Comparison of ENCODE assay signal across 9 cellular contexts in genomic region chr1:27357281-27358037, GRCh38. TPM values are rescaled to one million over a fixed set of nuclear protein-coding genes. Genes with fewer than 3 reads are reported as not detected.
A peak's percentile ranks its signal among the peaks of the same experiment; 100 is the strongest.
DNase-seq lines count a peak whose midpoint lies in the region; ATAC-seq and TF ChIP-seq lines count a peak whose summit lies in the region.
"Had no signal": no experiment of that assay in that cellular context is flagged by ENCODE, and none has a peak within 500 bp of the region (broad histone marks: within the 10 kb centered on the region; RNA-seq: fewer than 3 reads in every experiment).

No MANE protein-coding gene starts in this region.

- no peaks in the 10 kb centered on the region for H3K9me3 ChIP-seq in endodermal cell (ENCODE audit: control insufficient read depth, low read length)

- DNase-seq in CD1c-positive myeloid dendritic cell (ENCODE audit: extremely low spot score) (peak; percentile 89), GM23338 (ENCODE audit: low spot score) (peak; percentile 87), NCI-H82 treated with DMSO at 0.1 percent for 48 hours (lab: John Stamatoyannopoulos, UW; ENCODE audit: unreplicated experiment) (peak; percentile 24), endodermal cell (peak; percentile 95), mucosa of gallbladder (ENCODE audit: low spot score) (peak; percentile 64), OCI-M2 (lab: John Stamatoyannopoulos, UW; ENCODE audit: unreplicated experiment) (no peak)
- peak; percentile 59 to 61 for DNase-seq in activated CD8-positive, alpha-beta memory T cell treated with anti-CD3 and anti-CD28 coated beads for 4 hours (ENCODE audit: low read depth in 2 of 2)
- peak; percentile 87 for DNase-seq in stimulated activated CD8-positive, alpha-beta memory T cell treated with anti-CD3 and anti-CD28 coated beads, Interleukin-4, amount 100 ng/mL, for 48 hours

- H3K27me3 ChIP-seq in GM23338 (ENCODE audit: insufficient read depth): peaks cover 47% of the 10 kb centered on the region
- H3K27me3 ChIP-seq in endodermal cell (ENCODE audit: control insufficient read depth, insufficient read depth, low read length, poor library complexity, severe bottlenecking): peaks cover 44% of the 10 kb centered on the region

- WGBS in endodermal cell (ENCODE audit: insufficient coverage in 1 of 2, insufficient read length in 1 of 2), 2 experiments: 34 to 37% methylated on average over 17 to 40 of the region's 40 CpGs

- peak overlapping the region; percentile 51 for H3K4me3 ChIP-seq in GM23338
- no peak overlapping the region for H3K4me3 ChIP-seq in endodermal cell (ENCODE audit: low read length)

- H2AFZ ChIP-seq in GM23338: peak overlapping the region; percentile 80

- H3K79me2 ChIP-seq in GM23338 (replicated peaks; ENCODE audit: insufficient read depth): no peaks in the 10 kb centered on the region

- ATAC-seq in GM23338: peak; percentile 72

- H3K36me3 ChIP-seq in GM23338 (ENCODE audit: insufficient read depth) (no peaks in the 10 kb centered on the region), endodermal cell (ENCODE audit: control insufficient read depth, insufficient read depth, low read length) (no peaks in the 10 kb centered on the region)

- peak overlapping the region; percentile 29; the same call in 1 of the 3 replicates for H3K4me3 Mint-ChIP-seq in GM23338
- peak overlapping the region; percentile 9 for H3K4me3 Mint-ChIP-seq in endodermal cell

- peak; percentile 81 to 97 for TF ChIP-seq CTCF in GM23338 (conservative IDR thresholded peaks at IDR 0.05; ENCODE audit: low read depth in 2 of 2)
- peak; percentile 99 for TF ChIP-seq CTCF in endodermal cell (conservative IDR thresholded peaks at IDR 0.05)

- no peak overlapping the region for H3K9ac ChIP-seq in endodermal cell (ENCODE audit: extremely low read depth, low read length, poor library complexity, severe bottlenecking)

- H4K20me1 ChIP-seq in GM23338 (replicated peaks; ENCODE audit: insufficient read depth): no peaks in the 10 kb centered on the region

- H3K9me3 Mint-ChIP-seq in GM23338 (no peaks in the 10 kb centered on the region), endodermal cell (no peaks in the 10 kb centered on the region)

- peak overlapping the region; percentile 84 for H3K4me2 ChIP-seq in GM23338

- H3K27ac ChIP-seq in GM23338 (ENCODE audit: low read depth): no peak overlapping the region
- H3K27ac ChIP-seq in endodermal cell (ENCODE audit: low read depth, low read length): no peak overlapping the region

- H3K27ac Mint-ChIP-seq in GM23338: no peak overlapping the region
- H3K27ac Mint-ChIP-seq in endodermal cell: no peak overlapping the region

- H3K4me1 Mint-ChIP-seq in GM23338 (peaks cover 16% of the 10 kb centered on the region; the same call in 2 of the 3 replicates), endodermal cell (peaks cover 4% of the 10 kb centered on the region)

- H3K36me3 Mint-ChIP-seq in GM23338 (ENCODE audit: low read depth): peaks cover 5% of the 10 kb centered on the region; the same call in 1 of the 3 replicates
- H3K36me3 Mint-ChIP-seq in endodermal cell (ENCODE audit: low read depth): peaks cover 5% of the 10 kb centered on the region

- H3F3A ChIP-seq in GM23338 (replicated peaks; ENCODE audit: low read depth): peaks cover 8% of the 10 kb centered on the region; the same call in 1 of the 2 replicates

- peaks cover 14% of the 10 kb centered on the region for H3K4me1 ChIP-seq in GM23338 (ENCODE audit: insufficient read depth)
- H3K4me1 ChIP-seq in endodermal cell (ENCODE audit: control insufficient read depth, insufficient read depth, low read length): no peaks in the 10 kb centered on the region

- H3K27me3 Mint-ChIP-seq in GM23338 (ENCODE audit: insufficient read depth, low read depth, poor library complexity): peaks cover 42% of the 10 kb centered on the region
- H3K27me3 Mint-ChIP-seq in endodermal cell (ENCODE audit: insufficient read depth): peaks cover 50% of the 10 kb centered on the region

- H3K9me2 ChIP-seq in GM23338 (ENCODE audit: insufficient read depth): no peaks in the 10 kb centered on the region

TF ChIP-seq in GM23338, 12 proteins besides CTCF, POLR2A, EP300 and RAD21:
- TF ChIP-seq EZH2phosphoT487 (IDR thresholded peaks at IDR 0.05; ENCODE audit: unreplicated experiment) (no peak), EZH2 (IDR thresholded peaks at IDR 0.05; ENCODE audit: low read depth, unreplicated experiment) (peak; percentile 35), ZNF114 (CRISPR knock-in tag; IDR thresholded peaks at IDR 0.05) (no peak), STAT1 (IDR thresholded peaks at IDR 0.05; ENCODE audit: unreplicated experiment) (no peak), CREB1 (CRISPR knock-in tag; IDR thresholded peaks at IDR 0.05; ENCODE audit: low read depth) (0 out of 2 replicates have a peak, but pooled peaks have one; percentile 27)

RNA-seq across cellular contexts. Expression of gene MAP3K6, which starts 9.3 kb away (rescaled TPM):
- total RNA-seq in GM23338 (2014; rRNA removed; shearing (Covaris generic)): 10.6 and 14.9 TPM in 2 replicates
- 7.4 and 8.2 TPM in 2 replicates for polyA plus RNA-seq in GM23338 (2016; fragmentation: Nextera tagmentation; extraction: Ambion mirVana)
- total RNA-seq in endodermal cell (10 to 100 TPM in 1 of 2 donors, 1 to 10 TPM in 1; 6.6 to 11.5 TPM), mucosa of gallbladder (50.9 TPM)
- polyA plus RNA-seq in endodermal cell (2013, experiment 1 of 2): 14.9 TPM
- polyA plus RNA-seq in endodermal cell (2013, experiment 2 of 2): 14.3 TPM

RNA-seq across cellular contexts. Expression of gene SYTL1, which starts 15.6 kb away (rescaled TPM):
- 4.9 and 5.4 TPM in 2 replicates for total RNA-seq in GM23338 (2014; rRNA removed; shearing (Covaris generic))
- polyA plus RNA-seq in GM23338 (2016; fragmentation: Nextera tagmentation; extraction: Ambion mirVana): 12.0 and 12.3 TPM in 2 replicates
- total RNA-seq in endodermal cell: 1 to 10 TPM; 6.7 to 7.5 TPM
- polyA plus RNA-seq in endodermal cell (2013, experiment 1 of 2): 3.2 TPM
- 4.9 TPM for polyA plus RNA-seq in endodermal cell (2013, experiment 2 of 2)
- 48.5 TPM for total RNA-seq in mucosa of gallbladder

RNA-seq across cellular contexts. Expression of gene FCN3, which starts 17.2 kb away (rescaled TPM):
- total RNA-seq in GM23338 (2014; rRNA removed; shearing (Covaris generic)): 0.49 TPM in 1 of 2 replicates, not detected in the other
- polyA plus RNA-seq in GM23338 (2016; fragmentation: Nextera tagmentation; extraction: Ambion mirVana): 0.66 TPM in 1 of 2 replicates, not detected in the other
- total RNA-seq in endodermal cell (under 1 TPM in 1 of 2 donors, not detected in 1; 0.26 TPM), mucosa of gallbladder (3.5 TPM)
- polyA plus RNA-seq in endodermal cell (2013, experiment 1 of 2): not detected
- not detected for polyA plus RNA-seq in endodermal cell (2013, experiment 2 of 2)
- total RNA-seq: LHCN-M2 had no signal

RNA-seq across cellular contexts. Expression of gene CD164L2, which starts 25.7 kb away (rescaled TPM):
- 1.2 and 2.8 TPM in 2 replicates for total RNA-seq in GM23338 (2014; rRNA removed; shearing (Covaris generic))
- 2.0 and 2.4 TPM in 2 replicates for polyA plus RNA-seq in GM23338 (2016; fragmentation: Nextera tagmentation; extraction: Ambion mirVana)
- total RNA-seq in endodermal cell: 1 to 10 TPM; 1.6 to 1.8 TPM
- 1.4 TPM for polyA plus RNA-seq in endodermal cell (2013, experiment 1 of 2)
- 0.83 TPM for polyA plus RNA-seq in endodermal cell (2013, experiment 2 of 2)
- 5.4 TPM for total RNA-seq in mucosa of gallbladder
- total RNA-seq: LHCN-M2 had no signal

RNA-seq across cellular contexts. Expression of gene GPR3, which starts 35.0 kb away (rescaled TPM):
- 6.6 and 9.1 TPM in 2 replicates for total RNA-seq in GM23338 (2014; rRNA removed; shearing (Covaris generic))
- 5.8 and 5.9 TPM in 2 replicates for polyA plus RNA-seq in GM23338 (2016; fragmentation: Nextera tagmentation; extraction: Ambion mirVana)
- total RNA-seq in endodermal cell (1 to 10 TPM; 3.5 to 4.1 TPM), mucosa of gallbladder (0.09 TPM)
- 4.5 TPM for polyA plus RNA-seq in endodermal cell (2013, experiment 1 of 2)
- polyA plus RNA-seq in endodermal cell (2013, experiment 2 of 2): 4.5 TPM
